11 cellular contexts compared by ENCODE assay signal in the genomic region with DNA sequence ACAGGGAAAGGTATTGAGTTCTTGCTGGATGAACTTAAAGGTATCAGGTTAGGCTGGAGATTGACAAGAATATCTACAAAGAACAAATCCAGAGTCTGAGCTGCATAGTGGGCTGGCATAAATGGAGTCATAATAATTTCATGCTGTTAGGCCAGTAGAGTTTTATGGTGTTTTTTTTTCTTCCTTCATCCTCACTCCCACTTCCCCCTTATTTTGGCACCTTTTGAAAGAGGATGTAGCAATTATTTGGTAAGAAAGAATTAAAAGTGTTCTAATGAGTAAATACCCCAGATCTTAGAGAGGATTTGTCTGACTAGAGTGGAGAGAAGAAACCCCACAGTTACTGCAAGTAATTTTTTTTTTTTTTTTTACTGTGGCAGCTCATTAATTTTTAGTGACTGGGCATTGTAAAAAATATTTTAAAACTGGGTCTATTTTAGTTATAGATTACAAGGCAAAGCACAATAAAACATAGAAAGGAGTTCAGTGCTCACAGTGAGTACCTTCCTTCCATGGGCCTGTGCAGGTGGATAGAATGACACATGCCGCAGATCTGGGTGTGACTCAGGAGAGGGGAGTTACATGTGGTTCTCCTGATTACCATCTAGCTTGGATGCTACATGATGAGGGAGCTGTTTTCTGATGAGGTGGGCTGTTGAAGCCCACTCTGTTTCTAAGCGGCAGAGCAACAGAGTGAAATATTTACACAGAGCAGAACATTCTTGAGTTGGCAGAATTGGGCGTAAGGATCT. TPM values are rescaled to one million over a fixed set of nuclear protein-coding genes. Genes with fewer than 3 reads are reported as not detected.
DNase-seq lines count a peak whose midpoint lies in the region; ATAC-seq, FAIRE-seq and TF ChIP-seq lines count a peak whose summit lies in the region.
"Had no signal": no experiment of that assay in that cellular context is flagged by ENCODE, and none has a peak within 500 bp of the region (broad histone marks: within the 10 kb centered on the region; RNA-seq: fewer than 3 reads in every experiment).

No MANE protein-coding gene starts in this region.

- H4K20me1 ChIP-seq in PC-3 (ENCODE audit: low read length), result peaks cover 18% of the 10 kb centered on the region

- no peaks in the 10 kb centered on the region for H3K9me3 ChIP-seq in PC-3 (ENCODE audit: low read length)
- no peaks in the 10 kb centered on the region for H3K9me3 ChIP-seq in psoas muscle

- H3K4me1 Mint-ChIP-seq in activated naive CD8-positive, alpha-beta T cell treated with anti-CD3 and anti-CD28 coated beads, Interleukin-2, amount 10 ng/mL, durations not matched to agents 7 days and 5 days, result peaks cover 69% of the 10 kb centered on the region

- 0 out of 2 replicates have a peak, but pooled peaks cover 3% of the 10 kb centered on the region for H3K36me3 ChIP-seq in PC-3 (ENCODE audit: low read depth, low read length)
- no peaks in the 10 kb centered on the region for H3K36me3 ChIP-seq in psoas muscle (ENCODE audit: insufficient read depth in 1 of 2, low read depth in 1 of 2)

- TF ChIP-seq CTCF in PC-3 (conservative IDR thresholded peaks at IDR 0.05; ENCODE audit: low read depth, low read length) (no peak), psoas muscle (IDR thresholded peaks at IDR 0.05) (no peak)

- H3K27ac ChIP-seq in PC-3 (ENCODE audit: low read length), result no peak overlapping the region
- H3K27ac ChIP-seq in psoas muscle, result peak overlapping the region; percentile 3
- H3K27ac ChIP-seq: coronary artery, KMS-11 had no signal

- no peaks in the 10 kb centered on the region for H3K9me3 Mint-ChIP-seq in activated naive CD8-positive, alpha-beta T cell treated with anti-CD3 and anti-CD28 coated beads, Interleukin-2, amount 10 ng/mL, durations not matched to agents 7 days and 5 days

- CTCF ChIA-PET in PC-3 (lab: Charles Lee), result no interaction called here

- no peaks in the 10 kb centered on the region for H3K9me2 ChIP-seq in PC-3 (replicated peaks; ENCODE audit: low read length)

- H3K36me3 Mint-ChIP-seq in activated naive CD8-positive, alpha-beta T cell treated with anti-CD3 and anti-CD28 coated beads, Interleukin-2, amount 10 ng/mL, durations not matched to agents 7 days and 5 days, result peaks cover 42% of the 10 kb centered on the region

- ATAC-seq in PC-3, result no peak
- no peak for ATAC-seq in activated naive CD8-positive, alpha-beta T cell treated with anti-CD3 and anti-CD28 coated beads, Interleukin-2, amount 10 ng/mL, durations not matched to agents 7 days and 5 days (ENCODE audit: low read depth)
- ATAC-seq in psoas muscle, result no peak
- ATAC-seq in HG03469 (IDR thresholded peaks at IDR 0.05; ENCODE audit: unreplicated experiment), result no peak

- 88 to 98% (median 94%) methylated on average over 3 of the region's 3 CpGs for WGBS in psoas muscle, 3 donors

- DNase-seq in GM18507 (ENCODE audit: extremely low spot score, insufficient read length, low read depth) (no peak), PC-3 (peak; percentile 37), psoas muscle (no peak), DMS79 (lab: John Stamatoyannopoulos, UW) (no peak), EL (no peak), NCI-H1436 treated with DMSO at 0.1 percent for 48 hours (lab: John Stamatoyannopoulos, UW) (no peak)
- DNase-seq in activated naive CD8-positive, alpha-beta T cell treated with anti-CD3 and anti-CD28 coated beads, Interleukin-2, amount 10 ng/mL, durations not matched to agents 7 days and 5 days, result no peak
- DNase-seq: hippocampal formation had no signal

- H3K27ac Mint-ChIP-seq in activated naive CD8-positive, alpha-beta T cell treated with anti-CD3 and anti-CD28 coated beads, Interleukin-2, amount 10 ng/mL, durations not matched to agents 7 days and 5 days, result peak overlapping the region; percentile 71

- peak overlapping the region; percentile 61 for H3K4me3 Mint-ChIP-seq in activated naive CD8-positive, alpha-beta T cell treated with anti-CD3 and anti-CD28 coated beads, Interleukin-2, amount 10 ng/mL, durations not matched to agents 7 days and 5 days

- no peaks in the 10 kb centered on the region for H3K27me3 ChIP-seq in PC-3 (ENCODE audit: low read length)
- H3K27me3 ChIP-seq in psoas muscle (ENCODE audit: insufficient read depth in 3 of 3, low read length in 2 of 3), result no peaks in the 10 kb centered on the region

- H3K27me3 Mint-ChIP-seq in activated naive CD8-positive, alpha-beta T cell treated with anti-CD3 and anti-CD28 coated beads, Interleukin-2, amount 10 ng/mL, durations not matched to agents 7 days and 5 days, result no peaks in the 10 kb centered on the region

- POLR2A ChIA-PET in PC-3 (lab: Charles Lee; ENCODE audit: unreplicated experiment), result no interaction called here
- POLR2A ChIA-PET in activated naive CD8-positive, alpha-beta T cell treated with anti-CD3 and anti-CD28 coated beads, Interleukin-2, amount 10 ng/mL, durations not matched to agents 7 days and 5 days (lab: Charles Lee), result interaction anchor here (0.7 kb wide), 1 partner anchor 692 kb away, joined by 3 read pairs; no protein-coding TSS in a partner anchor

- H3K4me3 ChIP-seq in PC-3 (ENCODE audit: low read length) (no peak overlapping the region), psoas muscle (no peak overlapping the region)
- H3K4me3 ChIP-seq: coronary artery had no signal

- intact Hi-C loops in PC-3 (cut with micrococcal nuclease) (no loop called here), psoas muscle (cut with DNase I) (loop anchor here in 1 of 2 donors (10.0 kb wide), 2 partner anchors 478 to 538 kb away; no protein-coding TSS in a partner anchor)

- peak; percentile 24 for FAIRE-seq in GM18507 (lab: Jason Lieb, UNC)

- peaks cover 6% of the 10 kb centered on the region for H3F3A ChIP-seq in PC-3 (ENCODE audit: low read length, unreplicated experiment)

- H3K4me2 ChIP-seq in PC-3 (ENCODE audit: low read length), result no peak overlapping the region
- H3K4me2 ChIP-seq: KMS-11 had no signal

- H3K79me2 ChIP-seq in PC-3 (ENCODE audit: low read length), result peaks cover 90% of the 10 kb centered on the region

- H3K9ac ChIP-seq in PC-3 (ENCODE audit: low read length), result no peak overlapping the region
- H3K9ac ChIP-seq: KMS-11 had no signal

- peaks cover 74% of the 10 kb centered on the region for H3K4me1 ChIP-seq in PC-3 (ENCODE audit: insufficient read depth, low read length)
- peaks cover 65% of the 10 kb centered on the region for H3K4me1 ChIP-seq in psoas muscle

- H2AFZ ChIP-seq in PC-3 (ENCODE audit: low read length), result no peak overlapping the region

- BruUV-seq in PC-3 (replicated peaks; lab: Mats Ljungman, UMichigan), result no TSS peak

RNA-seq across cellular contexts. Expression of a gene that starts 5.2 kb away (rescaled TPM):
- 39.4 and 49.6 TPM in 2 replicates for total RNA-seq in PC-3 (2014; rRNA removed)
- total RNA-seq in activated naive CD8-positive, alpha-beta T cell treated with anti-CD3 and anti-CD28 coated beads, Interleukin-2, amount 10 ng/mL, durations not matched to agents 7 days and 5 days, result 10 to 100 TPM; 92.5 to 94.2 TPM
- 10 to 100 TPM in 1 of 4 donors, 1 to 10 TPM in 3; 5.5 to 11.7 (median 6.5) TPM for total RNA-seq in psoas muscle
- 1 to 10 TPM; 2.6 to 6.4 (median 5.4) TPM for polyA plus RNA-seq in psoas muscle
